1 cellular context compared by ENCODE assay signal in genomic region chr6:21846541-21847451, GRCh38.
TF ChIP-seq lines count a peak whose summit lies in the region.

No MANE protein-coding gene starts in this region.

TF ChIP-seq in HEK293, 187 proteins besides CTCF, POLR2A, EP300 and RAD21 (continued from another document):
- TF ChIP-seq PRDM4 (tag by site-specific recombination; IDR thresholded peaks at IDR 0.05): 0 out of 2 replicates have a peak, but pooled peaks have one; percentile 47
- peak; percentile 23; the same call in 1 of the 2 replicates for TF ChIP-seq ZNF518A (tag by site-specific recombination; conservative IDR thresholded peaks at IDR 0.05; ENCODE audit: low read depth)
- peak; percentile 94 for TF ChIP-seq SP7 (tag by site-specific recombination; IDR thresholded peaks at IDR 0.05)
- TF ChIP-seq YY1 (tag by site-specific recombination; IDR thresholded peaks at IDR 0.05): 0 out of 2 replicates have a peak, but pooled peaks have one; percentile 21
